1 cellular context compared by ENCODE assay signal in genomic region chr12:55693323-55694187, GRCh38.
TF ChIP-seq lines count a peak whose summit lies in the region.

No MANE protein-coding gene starts in this region.

TF ChIP-seq in IMR-90, 13 proteins besides CTCF, POLR2A, EP300 and RAD21:
- TF ChIP-seq RCOR1 (IDR thresholded peaks at IDR 0.05; ENCODE audit: insufficient replicate concordance, low read length): no peak
- TF ChIP-seq, protein P1, sequence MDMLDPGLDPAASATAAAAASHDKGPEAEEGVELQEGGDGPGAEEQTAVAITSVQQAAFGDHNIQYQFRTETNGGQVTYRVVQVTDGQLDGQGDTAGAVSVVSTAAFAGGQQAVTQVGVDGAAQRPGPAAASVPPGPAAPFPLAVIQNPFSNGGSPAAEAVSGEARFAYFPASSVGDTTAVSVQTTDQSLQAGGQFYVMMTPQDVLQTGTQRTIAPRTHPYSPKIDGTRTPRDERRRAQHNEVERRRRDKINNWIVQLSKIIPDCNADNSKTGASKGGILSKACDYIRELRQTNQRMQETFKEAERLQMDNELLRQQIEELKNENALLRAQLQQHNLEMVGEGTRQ (IDR thresholded peaks at IDR 0.05; ENCODE audit: low read depth, low read length): no peak
- TF ChIP-seq, protein P2, sequence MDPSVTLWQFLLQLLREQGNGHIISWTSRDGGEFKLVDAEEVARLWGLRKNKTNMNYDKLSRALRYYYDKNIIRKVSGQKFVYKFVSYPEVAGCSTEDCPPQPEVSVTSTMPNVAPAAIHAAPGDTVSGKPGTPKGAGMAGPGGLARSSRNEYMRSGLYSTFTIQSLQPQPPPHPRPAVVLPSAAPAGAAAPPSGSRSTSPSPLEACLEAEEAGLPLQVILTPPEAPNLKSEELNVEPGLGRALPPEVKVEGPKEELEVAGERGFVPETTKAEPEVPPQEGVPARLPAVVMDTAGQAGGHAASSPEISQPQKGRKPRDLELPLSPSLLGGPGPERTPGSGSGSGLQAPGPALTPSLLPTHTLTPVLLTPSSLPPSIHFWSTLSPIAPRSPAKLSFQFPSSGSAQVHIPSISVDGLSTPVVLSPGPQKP (IDR thresholded peaks at IDR 0.05; ENCODE audit: borderline replicate concordance, low read depth, low read length): no peak
- no peak for TF ChIP-seq SMC3 (IDR thresholded peaks at IDR 0.05; ENCODE audit: low read depth, low read length)
- TF ChIP-seq CHD1 (IDR thresholded peaks at IDR 0.05; ENCODE audit: low read depth, low read length): no peak
- no peak for TF ChIP-seq FOS (IDR thresholded peaks at IDR 0.05; ENCODE audit: low read depth, low read length)
- TF ChIP-seq MAZ (IDR thresholded peaks at IDR 0.05; ENCODE audit: borderline replicate concordance, low read depth, low read length): no peak
- no peak for TF ChIP-seq CEBPB (IDR thresholded peaks at IDR 0.05; ENCODE audit: low read depth, low read length)
- no peak for TF ChIP-seq BHLHE40 (IDR thresholded peaks at IDR 0.05; ENCODE audit: low read depth, low read length)
- TF ChIP-seq MAFK (IDR thresholded peaks at IDR 0.05; ENCODE audit: low read depth, low read length): no peak
- no peak for TF ChIP-seq MXI1 (IDR thresholded peaks at IDR 0.05; ENCODE audit: borderline replicate concordance, low read depth, low read length)
- no peak for TF ChIP-seq RFX5 (IDR thresholded peaks at IDR 0.05; ENCODE audit: low read depth, low read length)
- TF ChIP-seq NFE2L2 (IDR thresholded peaks at IDR 0.05; ENCODE audit: low read depth, low read length): no peak
